1 cellular context compared by ENCODE assay signal in genomic region chr22:20430101-20430640, GRCh38.
TF ChIP-seq lines count a peak whose summit lies in the region.

No MANE protein-coding gene starts in this region.

TF ChIP-seq in K562, 482 proteins besides CTCF, POLR2A, EP300 and RAD21 (continued from another document):
- TF ChIP-seq ZNF740 (CRISPR knock-in tag; IDR thresholded peaks at IDR 0.05): no peak
- TF ChIP-seq ZNF740 (tag; IDR thresholded peaks at IDR 0.05): peak in 1 of 2 experiments; percentile 17; a peak in 3 of 4 replicates
- TF ChIP-seq, protein P1, sequence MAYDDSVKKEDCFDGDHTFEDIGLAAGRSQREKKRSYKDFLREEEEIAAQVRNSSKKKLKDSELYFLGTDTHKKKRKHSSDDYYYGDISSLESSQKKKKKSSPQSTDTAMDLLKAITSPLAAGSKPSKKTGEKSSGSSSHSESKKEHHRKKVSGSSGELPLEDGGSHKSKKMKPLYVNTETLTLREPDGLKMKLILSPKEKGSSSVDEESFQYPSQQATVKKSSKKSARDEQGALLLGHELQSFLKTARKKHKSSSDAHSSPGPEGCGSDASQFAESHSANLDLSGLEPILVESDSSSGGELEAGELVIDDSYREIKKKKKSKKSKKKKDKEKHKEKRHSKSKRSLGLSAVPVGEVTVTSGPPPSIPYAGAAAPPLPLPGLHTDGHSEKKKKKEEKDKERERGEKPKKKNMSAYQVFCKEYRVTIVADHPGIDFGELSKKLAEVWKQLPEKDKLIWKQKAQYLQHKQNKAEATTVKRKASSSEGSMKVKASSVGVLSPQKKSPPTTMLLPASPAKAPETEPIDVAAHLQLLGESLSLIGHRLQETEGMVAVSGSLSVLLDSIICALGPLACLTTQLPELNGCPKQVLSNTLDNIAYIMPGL (CRISPR knock-in tag; IDR thresholded peaks at IDR 0.05): 0 out of 2 replicates have a peak, but pooled peaks have one; percentile 60
- TF ChIP-seq ID3 (CRISPR knock-in tag; IDR thresholded peaks at IDR 0.05): no peak
- 0 out of 2 replicates have a peak, but pooled peaks have one; percentile 38 for TF ChIP-seq ID3 (tag; IDR thresholded peaks at IDR 0.05)
- TF ChIP-seq, protein P2, sequence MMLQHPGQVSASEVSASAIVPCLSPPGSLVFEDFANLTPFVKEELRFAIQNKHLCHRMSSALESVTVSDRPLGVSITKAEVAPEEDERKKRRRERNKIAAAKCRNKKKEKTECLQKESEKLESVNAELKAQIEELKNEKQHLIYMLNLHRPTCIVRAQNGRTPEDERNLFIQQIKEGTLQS (IDR thresholded peaks at IDR 0.05): no peak; the same call in 1 of the 2 replicates
- TF ChIP-seq, protein P2 (CRISPR knock-in tag; conservative IDR thresholded peaks at IDR 0.05): 0 out of 2 replicates have a peak, but pooled peaks have one; percentile 61
TF ChIP-seq in K562: peak in this region for 24.
